9 cellular contexts compared by ENCODE assay signal in the genomic region with DNA sequence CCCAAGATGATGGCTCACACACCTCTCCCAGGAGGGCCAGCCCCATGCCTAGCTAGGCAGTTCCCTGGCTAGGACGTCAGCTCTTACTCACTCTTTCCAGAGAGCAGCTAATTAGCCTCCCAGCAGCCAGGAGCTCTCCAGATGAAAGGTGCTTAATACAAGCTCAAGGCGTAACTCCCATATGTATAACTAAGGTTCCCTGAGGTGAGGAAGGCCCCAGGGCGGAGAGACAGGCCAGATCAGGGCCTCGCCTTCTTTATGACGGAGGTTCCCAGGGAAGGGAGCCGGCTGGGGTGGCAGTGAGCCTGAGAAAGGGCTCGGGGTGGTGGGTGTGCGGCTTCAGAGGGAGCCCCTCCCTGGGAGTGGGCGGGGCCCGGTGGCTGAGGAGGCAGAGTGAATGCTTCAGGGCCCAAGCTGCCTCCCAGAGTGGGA. TPM values are rescaled to one million over a fixed set of nuclear protein-coding genes. Genes with fewer than 3 reads are reported as not detected.
DNase-seq lines count a peak whose midpoint lies in the region; ATAC-seq and TF ChIP-seq lines count a peak whose summit lies in the region.
"Had no signal": no experiment of that assay in that cellular context is flagged by ENCODE, and none has a peak within 500 bp of the region (broad histone marks: within the 10 kb centered on the region; RNA-seq: fewer than 3 reads in every experiment).

No MANE protein-coding gene starts in this region.

- no peak for TF ChIP-seq CTCF in heart left ventricle (IDR thresholded peaks at IDR 0.05)
- no peak for TF ChIP-seq CTCF in vagina (IDR thresholded peaks at IDR 0.05)

- no peaks in the 10 kb centered on the region for H3K27me3 ChIP-seq in heart left ventricle
- no peaks in the 10 kb centered on the region for H3K27me3 ChIP-seq in vagina

- DNase-seq in heart left ventricle, result peak in 3 of 5 donors; percentile 26 to 45 (median 31)
- no peak for DNase-seq in cardiac septum (ENCODE audit: low spot score)
- peak; percentile 65 for DNase-seq in activated naive CD8-positive, alpha-beta T cell treated with anti-CD3 and anti-CD28 coated beads, Interleukin-2, amount 50 U/mL, for 24 hours
- DNase-seq in left lobe of liver (ENCODE audit: low spot score), result peak; percentile 69
- no peak for DNase-seq in vagina (ENCODE audit: extremely low spot score in 2 of 2)
- no peak for DNase-seq in amygdala (lab: John Stamatoyannopoulos, UW)

- peaks cover 76% of the 10 kb centered on the region for H3K4me1 Mint-ChIP-seq in activated naive CD8-positive, alpha-beta T cell treated with anti-CD3 and anti-CD28 coated beads, Interleukin-2, amount 50 U/mL, for 24 hours

- H3K36me3 ChIP-seq in heart left ventricle, result no peaks in the 10 kb centered on the region
- no peaks in the 10 kb centered on the region for H3K36me3 ChIP-seq in vagina

- no peaks in the 10 kb centered on the region for H3K9me3 Mint-ChIP-seq in activated naive CD8-positive, alpha-beta T cell treated with anti-CD3 and anti-CD28 coated beads, Interleukin-2, amount 50 U/mL, for 24 hours

- H3K27me3 Mint-ChIP-seq in activated naive CD8-positive, alpha-beta T cell treated with anti-CD3 and anti-CD28 coated beads, Interleukin-2, amount 50 U/mL, for 24 hours, result no peaks in the 10 kb centered on the region

- H3K27ac Mint-ChIP-seq in activated naive CD8-positive, alpha-beta T cell treated with anti-CD3 and anti-CD28 coated beads, Interleukin-2, amount 50 U/mL, for 24 hours, result peak overlapping the region; percentile 44

- peak overlapping the region in 4 of 12 donors; percentile 10 to 64 (median 25) for H3K27ac ChIP-seq in heart left ventricle
- H3K27ac ChIP-seq in vagina, result peak overlapping the region; percentile 95

- intact Hi-C loops in heart left ventricle (cut with DNase I), result loop anchor here in 8 of 10 donors (5.0 to 10.0 kb wide), 8 partner anchors 367 to 982 kb away; no protein-coding TSS in a partner anchor
- intact Hi-C loops in cardiac septum (cut with DNase I), result loop anchor here (5.0 to 10.0 kb wide), 3 partner anchors 427 to 982 kb away; no protein-coding TSS in a partner anchor
- intact Hi-C loops in vagina (cut with DNase I), result loop anchor here (2.0 to 5.0 kb wide), 2 partner anchors 572 to 876 kb away; no protein-coding TSS in a partner anchor

- 62 to 79% (median 70%) methylated on average over 8 to 10 of the region's 10 CpGs for WGBS in heart left ventricle, 4 donors

- peak overlapping the region; percentile 21 for H3K4me3 Mint-ChIP-seq in activated naive CD8-positive, alpha-beta T cell treated with anti-CD3 and anti-CD28 coated beads, Interleukin-2, amount 50 U/mL, for 24 hours

- no peak overlapping the region for H3K4me3 ChIP-seq in heart left ventricle
- H3K4me3 ChIP-seq in vagina, result no peak overlapping the region

- H3K36me3 Mint-ChIP-seq in activated naive CD8-positive, alpha-beta T cell treated with anti-CD3 and anti-CD28 coated beads, Interleukin-2, amount 50 U/mL, for 24 hours (ENCODE audit: low read depth), result no peaks in the 10 kb centered on the region

- H3K4me1 ChIP-seq in heart left ventricle, result peaks cover 0 to 42% (median 23%) of the 10 kb centered on the region in 12 donors
- H3K4me1 ChIP-seq in vagina, result peaks cover 57% of the 10 kb centered on the region

- H3K9me3 ChIP-seq in heart left ventricle (no peaks in the 10 kb centered on the region), vagina (no peaks in the 10 kb centered on the region)

- TF ChIP-seq POLR2A in heart left ventricle (IDR thresholded peaks at IDR 0.05), result no peak
- TF ChIP-seq POLR2A in vagina (IDR thresholded peaks at IDR 0.05), result no peak

- ATAC-seq in heart left ventricle, result no peak
- peak; percentile 68 for ATAC-seq in activated naive CD8-positive, alpha-beta T cell treated with anti-CD3 and anti-CD28 coated beads, Interleukin-2, amount 50 U/mL, for 24 hours
- peak; percentile 3 for ATAC-seq in left lobe of liver
- ATAC-seq in GM19328 (IDR thresholded peaks at IDR 0.05; ENCODE audit: unreplicated experiment), result no peak
- ATAC-seq in GM18520 (IDR thresholded peaks at IDR 0.05; ENCODE audit: unreplicated experiment), result no peak
- ATAC-seq: Panc1 had no signal

RNA-seq across cellular contexts. Expression of a gene that starts 26.4 kb away (rescaled TPM):
- total RNA-seq in heart left ventricle (100 to 1,000 TPM in 3 of 9 donors, 10 to 100 TPM in 6; 47.8 to 183 (median 68.9) TPM), cardiac septum (69.2 TPM), left lobe of liver (236 TPM), vagina (1,405 TPM)
- 10 to 100 TPM; 21.2 to 84.5 TPM for polyA plus RNA-seq in heart left ventricle

Comparison
In these comparisons a context has a peak if more than half of its experiments do, and no peak if none do; other contexts are left out.
1. DNase-seq: peak in heart left ventricle (3 of 5), activated naive CD8-positive, alpha-beta T cell treated with anti-CD3 and anti-CD28 coated beads, Interleukin-2, amount 50 U/mL, for 24 hours (single experiment) and left lobe of liver (single experiment); none in cardiac septum (single experiment), vagina (0 of 2) and amygdala (0 of 56).
2. ATAC-seq: peak in activated naive CD8-positive, alpha-beta T cell treated with anti-CD3 and anti-CD28 coated beads, Interleukin-2, amount 50 U/mL, for 24 hours (single experiment) and left lobe of liver (single experiment); none in heart left ventricle (0 of 4), GM19328 (single experiment) and GM18520 (single experiment).